ENCODE assay signal across 25 cellular contexts in genomic region chr3:15488002-15488401, GRCh38.
"Had no signal": no experiment of that assay in that cellular context is flagged by ENCODE, and none has a peak within 500 bp of the region (broad histone marks: within the 10 kb centered on the region; RNA-seq: fewer than 3 reads in every experiment).

No MANE protein-coding gene starts in this region.

- H3K4me3 ChIP-seq: colonic mucosa, coronary artery, dorsolateral prefrontal cortex, esophagus muscularis mucosa, esophagus squamous epithelium, gastrocnemius medialis, gastroesophageal sphincter, heart left ventricle, heart right ventricle had no signal

- H3K9me3 ChIP-seq: colonic mucosa, esophagus muscularis mucosa, esophagus squamous epithelium, gastrocnemius medialis, gastroesophageal sphincter, heart left ventricle, heart right ventricle had no signal

- H3K27me3 Mint-ChIP-seq: dendritic cell treated with granulocyte-macrophage colony-stimulating factor and Interleukin-4, amounts not matched to agents 40 ng/mL and 50 ng/mL, for 4 days; effector memory CD8-positive, alpha-beta T cell had no signal

- H3K27ac ChIP-seq: colonic mucosa, coronary artery, dorsolateral prefrontal cortex, epithelial cell of prostate, esophagus muscularis mucosa, esophagus squamous epithelium, foreskin keratinocyte, gastrocnemius medialis, gastroesophageal sphincter, heart left ventricle, heart right ventricle had no signal

- H3K27ac Mint-ChIP-seq: dendritic cell treated with granulocyte-macrophage colony-stimulating factor and Interleukin-4, amounts not matched to agents 40 ng/mL and 50 ng/mL, for 4 days; effector memory CD8-positive, alpha-beta T cell; endodermal cell had no signal

- ATAC-seq: effector memory CD8-positive, alpha-beta T cell; esophagus mucosa; foreskin keratinocyte; gastrocnemius medialis; gastroesophageal sphincter; heart left ventricle had no signal

- H3K36me3 ChIP-seq: colonic mucosa, esophagus squamous epithelium had no signal

- H3K9me3 Mint-ChIP-seq: dendritic cell treated with granulocyte-macrophage colony-stimulating factor and Interleukin-4, amounts not matched to agents 40 ng/mL and 50 ng/mL, for 4 days; effector memory CD8-positive, alpha-beta T cell had no signal

- H3K4me3 Mint-ChIP-seq: dendritic cell treated with granulocyte-macrophage colony-stimulating factor and Interleukin-4, amounts not matched to agents 40 ng/mL and 50 ng/mL, for 4 days; endodermal cell had no signal

- H3K4me1 ChIP-seq: colonic mucosa, esophagus muscularis mucosa, esophagus squamous epithelium, foreskin keratinocyte, gastrocnemius medialis, gastroesophageal sphincter, heart left ventricle, heart right ventricle had no signal

- H3K27me3 ChIP-seq: colonic mucosa, dorsolateral prefrontal cortex, esophagus muscularis mucosa, esophagus squamous epithelium, gastrocnemius medialis, gastroesophageal sphincter, heart left ventricle, heart right ventricle had no signal

- DNase-seq: colonic mucosa; cortex of kidney; dermis blood vessel endothelial cell; dorsolateral prefrontal cortex; effector CD4-positive, alpha-beta T cell; effector CD8-positive, alpha-beta T cell; effector memory CD4-positive, alpha-beta T cell; effector memory CD8-positive, alpha-beta T cell; erythroblast; esophagus squamous epithelium; foreskin fibroblast; foreskin keratinocyte; foreskin melanocyte; gastrocnemius medialis; glutamatergic neuron; head of caudate nucleus; heart left ventricle; heart right ventricle had no signal

- H3K4me1 Mint-ChIP-seq: endodermal cell had no signal
